8 cellular contexts compared by ENCODE assay signal in the genomic region with DNA sequence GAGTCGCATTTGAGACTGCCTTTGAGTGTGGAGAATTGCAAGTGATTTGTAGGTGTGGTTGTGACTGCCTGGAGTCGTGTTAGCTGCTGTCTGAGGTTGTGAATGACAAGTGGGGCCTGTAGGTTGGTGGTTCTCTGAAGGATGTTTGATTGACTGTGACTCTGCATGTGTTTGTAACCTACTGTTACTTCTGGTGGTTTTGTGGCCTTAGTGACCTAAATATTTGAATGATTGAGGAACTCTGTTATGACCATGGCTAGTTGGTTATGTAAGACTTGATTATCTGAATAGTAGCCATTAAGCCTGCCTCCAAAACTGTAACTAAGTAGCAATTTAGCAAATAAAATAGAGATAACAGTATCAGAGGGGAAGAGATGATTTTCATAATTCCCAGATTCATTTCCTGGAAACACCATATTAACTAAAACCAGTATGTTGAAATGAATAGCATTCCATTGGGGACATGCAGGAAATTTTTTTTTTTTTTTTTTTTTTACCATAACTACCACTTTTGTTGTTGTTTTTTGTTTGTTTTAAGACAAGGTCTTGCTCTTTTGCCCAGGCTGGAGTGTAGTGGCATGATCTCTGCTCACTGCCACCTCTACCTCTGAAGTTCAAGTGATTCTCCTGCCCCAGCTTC. TPM values are rescaled to one million over a fixed set of nuclear protein-coding genes. Genes with fewer than 3 reads are reported as not detected.
DNase-seq lines count a peak whose midpoint lies in the region; ATAC-seq, FAIRE-seq and TF ChIP-seq lines count a peak whose summit lies in the region.

No MANE protein-coding gene starts in this region.

- H4K20me1 ChIP-seq in DND-41 (ENCODE audit: insufficient read depth, low read length), result peaks cover 6% of the 10 kb centered on the region

- FAIRE-seq in kidney (lab: Jason Lieb, UNC), result no peak

- peaks cover 70% of the 10 kb centered on the region for H3K36me3 Mint-ChIP-seq in activated naive CD8-positive, alpha-beta T cell treated with anti-CD3 and anti-CD28 coated beads for 36 hours

- peaks cover 18% of the 10 kb centered on the region for H3K4me1 Mint-ChIP-seq in activated naive CD8-positive, alpha-beta T cell treated with anti-CD3 and anti-CD28 coated beads for 36 hours

- H3K27me3 ChIP-seq in DND-41 (ENCODE audit: insufficient read depth, low read length, poor library complexity) (no peaks in the 10 kb centered on the region), testis (no peaks in the 10 kb centered on the region)

- H3K9me3 ChIP-seq in DND-41 (ENCODE audit: insufficient read depth, low read length, severe bottlenecking) (no peaks in the 10 kb centered on the region), kidney (ENCODE audit: control insufficient read depth in 1 of 2, low read length in 2 of 2) (no peaks in the 10 kb centered on the region), testis (no peaks in the 10 kb centered on the region)

- WGBS in testis, 2 donors, result 4% methylated on average over 2 of the region's 2 CpGs

- TF ChIP-seq CTCF in DND-41 (IDR thresholded peaks at IDR 0.05; ENCODE audit: borderline replicate concordance, extremely low read depth, low read length, poor library complexity, severe bottlenecking) (no peak), kidney (IDR thresholded peaks at IDR 0.05; ENCODE audit: borderline replicate concordance, extremely low read depth, insufficient read depth) (no peak), testis (IDR thresholded peaks at IDR 0.05) (no peak)

- H2AFZ ChIP-seq in DND-41 (ENCODE audit: low read depth, low read length), result peak overlapping the region; percentile 97

- H3K27ac Mint-ChIP-seq in activated naive CD8-positive, alpha-beta T cell treated with anti-CD3 and anti-CD28 coated beads for 36 hours, result peak overlapping the region; percentile 97

- no peak for TF ChIP-seq POLR2A in testis (IDR thresholded peaks at IDR 0.05)

- H3K4me3 Mint-ChIP-seq in activated naive CD8-positive, alpha-beta T cell treated with anti-CD3 and anti-CD28 coated beads for 36 hours, result peak overlapping the region; percentile 90

- H3K9me3 Mint-ChIP-seq in activated naive CD8-positive, alpha-beta T cell treated with anti-CD3 and anti-CD28 coated beads for 36 hours, result peaks cover 28% of the 10 kb centered on the region

- ATAC-seq in DND-41 (ENCODE audit: insufficient read depth, low read depth) (peak; percentile 15), HG02981 (IDR thresholded peaks at IDR 0.05; ENCODE audit: unreplicated experiment) (peak; percentile 29), GM21737 (IDR thresholded peaks at IDR 0.05; ENCODE audit: unreplicated experiment) (no peak)

- no peaks in the 10 kb centered on the region for H3K27me3 Mint-ChIP-seq in activated naive CD8-positive, alpha-beta T cell treated with anti-CD3 and anti-CD28 coated beads for 36 hours

- peaks cover 39% of the 10 kb centered on the region for H3K4me1 ChIP-seq in DND-41 (ENCODE audit: insufficient read depth, low read length)
- peaks cover 0 to 4% of the 10 kb centered on the region in 2 donors for H3K4me1 ChIP-seq in kidney (ENCODE audit: control insufficient read depth in 1 of 2, insufficient read depth in 1 of 2, low read depth in 1 of 2, low read length in 2 of 2)
- no peaks in the 10 kb centered on the region for H3K4me1 ChIP-seq in testis

- H3K27ac ChIP-seq in DND-41 (ENCODE audit: low read length), result peak overlapping the region; percentile 92
- peak overlapping the region; percentile 67 to 79 for H3K27ac ChIP-seq in kidney (ENCODE audit: low read depth in 2 of 2, low read length in 2 of 2)
- peak overlapping the region; percentile 80 to 86 for H3K27ac ChIP-seq in testis

- peak overlapping the region; percentile 92 for H3K4me2 ChIP-seq in DND-41 (ENCODE audit: insufficient read depth, low read length)

- H3K36me3 ChIP-seq in DND-41 (ENCODE audit: insufficient read depth, low read length), result peaks cover 41% of the 10 kb centered on the region
- H3K36me3 ChIP-seq in kidney (ENCODE audit: control insufficient read depth in 1 of 2, insufficient read depth in 2 of 2, low read length in 2 of 2), result peaks cover 4 to 8% of the 10 kb centered on the region in 2 donors
- H3K36me3 ChIP-seq in testis (ENCODE audit: low read depth, missing control alignments), result no peaks in the 10 kb centered on the region

- peaks cover 61% of the 10 kb centered on the region for H3K79me2 ChIP-seq in DND-41 (ENCODE audit: insufficient read depth, low read length)

- H3K9ac ChIP-seq in DND-41 (ENCODE audit: low read depth, low read length) (peak overlapping the region; percentile 84), kidney (ENCODE audit: low read length in 2 of 2) (peak overlapping the region; percentile 67 to 86)

- intact Hi-C loops in kidney (cut with DNase I) (no loop called here), testis (cut with DNase I; ENCODE audit: low total_unique reads) (no loop called here)

- DNase-seq in DND-41 (no peak), kidney (no peak), testis (no peak), COLO668 (lab: John Stamatoyannopoulos, UW; ENCODE audit: unreplicated experiment) (no peak)
- no peak for DNase-seq in activated naive CD8-positive, alpha-beta T cell treated with anti-CD3 and anti-CD28 coated beads for 36 hours
- no peak for DNase-seq in stimulated activated naive CD4-positive, alpha-beta T cell treated with Interleukin-2 at 50 U/mL for 16 hours (lab: John Stamatoyannopoulos, UW)

- peak overlapping the region; percentile 63 to 80 for H3K4me3 ChIP-seq in DND-41 (ENCODE audit: low read depth in 1 of 2, low read length in 2 of 2)
- H3K4me3 ChIP-seq in kidney (ENCODE audit: low read length in 2 of 2), result peak overlapping the region; percentile 73 to 93
- peak overlapping the region; percentile 84 for H3K4me3 ChIP-seq in testis

RNA-seq across cellular contexts. Expression of a gene that starts 0.8 kb away (rescaled TPM):
- 1 to 10 TPM; 7.4 to 9.3 TPM for total RNA-seq in activated naive CD8-positive, alpha-beta T cell treated with anti-CD3 and anti-CD28 coated beads for 36 hours
- total RNA-seq in kidney (11.0 TPM), testis (10 to 100 TPM; 21.7 to 26.8 TPM)
- polyA plus RNA-seq in kidney (ENCODE audit: insufficient read depth, low read depth, low replicate concordance) (1.8 TPM), testis (ENCODE audit: insufficient read depth, low read depth, low replicate concordance) (5.9 TPM)

RNA-seq across cellular contexts. Expression of a gene that starts 32.9 kb away (rescaled TPM):
- 10 to 100 TPM; 15.0 to 15.2 TPM for total RNA-seq in activated naive CD8-positive, alpha-beta T cell treated with anti-CD3 and anti-CD28 coated beads for 36 hours
- 17.0 TPM for total RNA-seq in kidney
- polyA plus RNA-seq in kidney (ENCODE audit: insufficient read depth, low read depth, low replicate concordance), result 4.1 TPM
- total RNA-seq in testis, result 10 to 100 TPM; 20.3 to 20.5 TPM
- 18.8 TPM for polyA plus RNA-seq in testis (ENCODE audit: insufficient read depth, low read depth, low replicate concordance)
